22 cellular contexts compared by ENCODE assay signal in the genomic region with DNA sequence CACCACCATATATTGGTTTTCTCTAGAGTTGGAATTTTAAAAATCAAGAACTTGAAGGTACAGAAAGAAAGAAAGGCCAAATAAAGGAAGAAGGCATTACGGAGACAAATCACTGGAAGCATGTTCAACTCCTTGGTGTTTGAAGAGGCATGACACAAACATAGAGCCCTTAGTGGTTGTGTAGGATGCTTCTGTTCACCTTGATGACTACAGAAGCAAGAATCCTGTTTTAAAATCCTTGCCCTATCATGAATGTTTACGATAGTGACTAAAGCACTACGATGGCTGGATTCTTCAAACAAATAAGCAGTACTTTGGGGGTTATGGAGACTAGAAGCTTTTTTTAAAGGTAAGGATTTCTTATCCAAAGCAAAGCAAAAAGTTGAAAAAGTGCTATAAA. TPM values are rescaled to one million over a fixed set of nuclear protein-coding genes. Genes with fewer than 3 reads are reported as not detected.
"Had no signal": no experiment of that assay in that cellular context is flagged by ENCODE, and none has a peak within 500 bp of the region (broad histone marks: within the 10 kb centered on the region; RNA-seq: fewer than 3 reads in every experiment).

No MANE protein-coding gene starts in this region.

- H3K4me1 Mint-ChIP-seq: mesothelial cell of epicardium, T-cell had no signal

- H3K4me1 ChIP-seq: esophagus squamous epithelium, psoas muscle, spleen, stomach had no signal

- H3K4me3 ChIP-seq: esophagus squamous epithelium, psoas muscle, spleen, stomach had no signal

- H3K4me3 Mint-ChIP-seq: mesothelial cell of epicardium, T-cell had no signal

- H3K9me3 Mint-ChIP-seq: activated T-helper 2 cell treated with anti-CD3 and anti-CD28 coated beads, Interferon-gamma antibody, Interleukin-2, Interleukin-4, amounts not matched to agents 10 μg/mL and 5 μg/mL and 100 μg/mL, durations not matched to agents 14 hours and 24 hours and 36 hours; mesothelial cell of epicardium; T-cell had no signal

- H3K27ac Mint-ChIP-seq: activated T-helper 2 cell treated with anti-CD3 and anti-CD28 coated beads, Interferon-gamma antibody, Interleukin-2, Interleukin-4, amounts not matched to agents 10 μg/mL and 5 μg/mL and 100 μg/mL, durations not matched to agents 14 hours and 24 hours and 36 hours; mesothelial cell of epicardium; T-cell had no signal

- ATAC-seq: activated CD4-positive, CD25-positive, alpha-beta regulatory T cell treated with anti-CD3 and anti-CD28 coated beads, Interleukin-2, amount 50 U/mL, for 24 hours; left ventricle myocardium superior; psoas muscle; sciatic nerve; T-cell had no signal

- H3K27ac ChIP-seq: esophagus squamous epithelium, psoas muscle, stomach had no signal

- DNase-seq: activated CD4-positive, alpha-beta T cell treated with anti-CD3 and anti-CD28 coated beads, Interleukin-2, amount 50 U/mL, for 4 hours; activated naive CD4-positive, alpha-beta T cell treated with anti-CD3 and anti-CD28 coated beads, Interleukin-2, amount 50 U/mL, for 16 hours; activated T-cell treated with anti-CD3 and anti-CD28 coated beads for 4 hours; caudate nucleus; esophagus squamous epithelium; hippocampal formation; kidney; left ventricle myocardium superior; psoas muscle; spleen; stomach; T-cell; T-helper 9 cell had no signal

- H3K9me3 ChIP-seq: esophagus squamous epithelium, psoas muscle had no signal

- FAIRE-seq: colon, endometrium, kidney, urothelium cell line had no signal

- H3K27me3 ChIP-seq: esophagus squamous epithelium, spleen, stomach had no signal

- H3K27me3 Mint-ChIP-seq: T-cell had no signal

RNA-seq across cellular contexts. Expression of gene ISM2, which starts 10.3 kb away (rescaled TPM):
- total RNA-seq: activated T-helper 2 cell treated with anti-CD3 and anti-CD28 coated beads, Interferon-gamma antibody, Interleukin-2, Interleukin-4, amounts not matched to agents 10 μg/mL and 5 μg/mL and 100 μg/mL, durations not matched to agents 14 hours and 24 hours and 36 hours; myocyte; osteocyte; psoas muscle; T-cell had no signal
- polyA plus RNA-seq: spleen had no signal
